In genomic region chr6:82954937-82955577, GRCh38 we compare ENCODE assay signal across 9 cellular contexts.
A peak's percentile ranks its signal among the peaks of the same experiment; 100 is the strongest.
DNase-seq lines count a peak whose midpoint lies in the region; ATAC-seq lines count a peak whose summit lies in the region.
"Had no signal": no experiment of that assay in that cellular context is flagged by ENCODE, and none has a peak within 500 bp of the region (broad histone marks: within the 10 kb centered on the region; RNA-seq: fewer than 3 reads in every experiment).

No MANE protein-coding gene starts in this region.

- ATAC-seq in GM19395 (IDR thresholded peaks at IDR 0.05; ENCODE audit: unreplicated experiment) (peak; percentile 83), HG03097 (IDR thresholded peaks at IDR 0.05; ENCODE audit: low FRiP score, unreplicated experiment) (peak; percentile 57)
- ATAC-seq in stimulated activated naive B cell treated with anti-CD40 and anti-IgM and Interleukin-4, amounts not matched to agents 10 μg/mL and 1 μg/mL and 100 μg/mL, for 72 hours (replicated peaks) = peak; percentile 38 to 78
- ATAC-seq in activated naive CD8-positive, alpha-beta T cell treated with anti-CD3 and anti-CD28 coated beads, Interleukin-2, amount 50 U/mL, for 24 hours = no peak

- peaks cover 33 to 39% of the 10 kb centered on the region in 2 donors for H3K36me3 Mint-ChIP-seq in stimulated activated naive B cell treated with anti-CD40 and anti-IgM and Interleukin-4, amounts not matched to agents 10 μg/mL and 1 μg/mL and 100 μg/mL, for 72 hours
- peaks cover 39% of the 10 kb centered on the region for H3K36me3 Mint-ChIP-seq in activated naive CD8-positive, alpha-beta T cell treated with anti-CD3 and anti-CD28 coated beads, Interleukin-2, amount 50 U/mL, for 24 hours (ENCODE audit: low read depth)

- H3K4me3 ChIP-seq in adipocyte (ENCODE audit: low read length) = no peak overlapping the region

- H3K27ac Mint-ChIP-seq in stimulated activated naive B cell treated with anti-CD40 and anti-IgM and Interleukin-4, amounts not matched to agents 10 μg/mL and 1 μg/mL and 100 μg/mL, for 72 hours = no peak overlapping the region
- H3K27ac Mint-ChIP-seq in activated naive CD8-positive, alpha-beta T cell treated with anti-CD3 and anti-CD28 coated beads, Interleukin-2, amount 50 U/mL, for 24 hours = no peak overlapping the region
- H3K27ac Mint-ChIP-seq: activated naive CD4-positive, alpha-beta T cell treated with anti-CD3 and anti-CD28 coated beads for 36 hours had no signal

- no peaks in the 10 kb centered on the region for H3K27me3 Mint-ChIP-seq in stimulated activated naive B cell treated with anti-CD40 and anti-IgM and Interleukin-4, amounts not matched to agents 10 μg/mL and 1 μg/mL and 100 μg/mL, for 72 hours
- no peaks in the 10 kb centered on the region for H3K27me3 Mint-ChIP-seq in activated naive CD8-positive, alpha-beta T cell treated with anti-CD3 and anti-CD28 coated beads, Interleukin-2, amount 50 U/mL, for 24 hours

- no peaks in the 10 kb centered on the region for H3K9me3 Mint-ChIP-seq in stimulated activated naive B cell treated with anti-CD40 and anti-IgM and Interleukin-4, amounts not matched to agents 10 μg/mL and 1 μg/mL and 100 μg/mL, for 72 hours
- no peaks in the 10 kb centered on the region for H3K9me3 Mint-ChIP-seq in activated naive CD8-positive, alpha-beta T cell treated with anti-CD3 and anti-CD28 coated beads, Interleukin-2, amount 50 U/mL, for 24 hours
- H3K9me3 Mint-ChIP-seq: activated naive CD4-positive, alpha-beta T cell treated with anti-CD3 and anti-CD28 coated beads for 36 hours had no signal

- peaks cover 22% of the 10 kb centered on the region for H3K4me1 ChIP-seq in adipocyte (ENCODE audit: control insufficient read depth, insufficient read depth, low read length)

- H3K9me3 ChIP-seq in adipocyte (ENCODE audit: control insufficient read depth, low read length) = no peaks in the 10 kb centered on the region

- DNase-seq in adipocyte (ENCODE audit: low read depth) (peak; percentile 59), NCI-H2171 (lab: John Stamatoyannopoulos, UW) (no peak), activated gamma-delta T cell treated with Interleukin-2 at 50 U/mL for 16 hours (no peak)
- DNase-seq in stimulated activated naive B cell treated with anti-CD40 and anti-IgM and Interleukin-4, amounts not matched to agents 10 μg/mL and 1 μg/mL and 100 μg/mL, for 72 hours = no peak
- no peak for DNase-seq in activated naive CD8-positive, alpha-beta T cell treated with anti-CD3 and anti-CD28 coated beads, Interleukin-2, amount 50 U/mL, for 24 hours
- DNase-seq: activated naive CD4-positive, alpha-beta T cell treated with anti-CD3 and anti-CD28 coated beads for 36 hours; MM.1S had no signal

- H3K9ac ChIP-seq in adipocyte (ENCODE audit: low read length) = no peak overlapping the region

- H3K36me3 ChIP-seq in adipocyte (ENCODE audit: control insufficient read depth, insufficient read depth, low read length, severe bottlenecking) = no peaks in the 10 kb centered on the region

- peaks cover 5 to 12% of the 10 kb centered on the region in 2 donors for H3K4me1 Mint-ChIP-seq in stimulated activated naive B cell treated with anti-CD40 and anti-IgM and Interleukin-4, amounts not matched to agents 10 μg/mL and 1 μg/mL and 100 μg/mL, for 72 hours
- H3K4me1 Mint-ChIP-seq in activated naive CD8-positive, alpha-beta T cell treated with anti-CD3 and anti-CD28 coated beads, Interleukin-2, amount 50 U/mL, for 24 hours = no peaks in the 10 kb centered on the region

- no peaks in the 10 kb centered on the region for H3K27me3 ChIP-seq in adipocyte (replicated peaks; ENCODE audit: control insufficient read depth, insufficient read depth, low read length)

- no peak overlapping the region for H3K4me3 Mint-ChIP-seq in stimulated activated naive B cell treated with anti-CD40 and anti-IgM and Interleukin-4, amounts not matched to agents 10 μg/mL and 1 μg/mL and 100 μg/mL, for 72 hours
- no peak overlapping the region for H3K4me3 Mint-ChIP-seq in activated naive CD8-positive, alpha-beta T cell treated with anti-CD3 and anti-CD28 coated beads, Interleukin-2, amount 50 U/mL, for 24 hours
- H3K4me3 Mint-ChIP-seq: activated naive CD4-positive, alpha-beta T cell treated with anti-CD3 and anti-CD28 coated beads for 36 hours had no signal
